31 cellular contexts compared by ENCODE assay signal in genomic region chr1:76993036-76993435, GRCh38.
"Had no signal": no experiment of that assay in that cellular context is flagged by ENCODE, and none has a peak within 500 bp of the region (broad histone marks: within the 10 kb centered on the region; RNA-seq: fewer than 3 reads in every experiment).

No MANE protein-coding gene starts in this region.

- H3K27ac Mint-ChIP-seq: naive thymus-derived CD4-positive, alpha-beta T cell; natural killer cell; progenitor cell of endocrine pancreas; stimulated activated memory B cell treated with anti-CD40 and anti-IgM and Interleukin-4, amounts not matched to agents 10 μg/mL and 1 μg/mL and 100 μg/mL, for 72 hours; type B pancreatic cell had no signal

- H3K79me2 ChIP-seq: parathyroid adenoma had no signal

- H3K9me3 Mint-ChIP-seq: nephron; stimulated activated memory B cell treated with anti-CD40 and anti-IgM and Interleukin-4, amounts not matched to agents 10 μg/mL and 1 μg/mL and 100 μg/mL, for 72 hours; stimulated activated naive CD8-positive, alpha-beta T cell treated with anti-CD3 and anti-CD28 coated beads, Interleukin-15, amount 100 ng/mL, for 72 hours had no signal

- H3K27me3 ChIP-seq: ovary, spleen, suprapubic skin, testis, tibial artery, transverse colon, upper lobe of right lung, uterus had no signal

- ATAC-seq: naive thymus-derived CD4-positive, alpha-beta T cell; natural killer cell; psoas muscle; right cardiac atrium; sciatic nerve; stimulated activated memory B cell treated with anti-CD40 and anti-IgM and Interleukin-4, amounts not matched to agents 10 μg/mL and 1 μg/mL and 100 μg/mL, for 72 hours; stimulated activated naive CD8-positive, alpha-beta T cell treated with anti-CD3 and anti-CD28 coated beads, Interleukin-15, amount 100 ng/mL, for 72 hours; stimulated activated naive CD8-positive, alpha-beta T cell treated with anti-CD3 and anti-CD28 coated beads, Interleukin-15, Interleukin-2, amounts not matched to agents 100 U/mL and 50 U/mL, for 24 hours; upper lobe of right lung had no signal

- H3K36me3 ChIP-seq: ovary, spleen, suprapubic skin, tibial artery, transverse colon, upper lobe of right lung, uterus had no signal

- H3K9ac ChIP-seq: parathyroid adenoma had no signal

- DNase-seq: naive thymus-derived CD4-positive, alpha-beta T cell; natural killer cell; occipital lobe; ovary; posterior cingulate gyrus; psoas muscle; right cardiac atrium; spleen; stimulated activated CD4-positive, alpha-beta T cell treated with anti-CD3 and anti-CD28 coated beads, Interleukin-12 subunit alpha, Interleukin-12 subunit beta, amount 100 ng/mL, for 4 hours; stimulated activated CD4-positive, alpha-beta T cell treated with anti-CD3 and anti-CD28 coated beads, Interleukin-1b, Interleukin-23, amount 100 ng/mL, for 48 hours; stimulated activated CD4-positive, alpha-beta T cell treated with anti-CD3 and anti-CD28 coated beads, Interleukin-4, amount 100 ng/mL, for 1 hour; stimulated activated CD4-positive, alpha-beta T cell treated with anti-CD3 and anti-CD28 coated beads, Interleukin-4, amount 100 ng/mL, for 4 hours; stimulated activated CD8-positive, alpha-beta memory T cell treated with anti-CD3 and anti-CD28 coated beads, Interleukin-4, amount 100 ng/mL, for 48 hours; stimulated activated naive CD4-positive, alpha-beta T cell; stimulated activated naive CD8-positive, alpha-beta T cell treated with anti-CD3 and anti-CD28 coated beads, Interleukin-15, amount 100 ng/mL, for 72 hours; stimulated activated naive CD8-positive, alpha-beta T cell treated with anti-CD3 and anti-CD28 coated beads, Interleukin-15, Interleukin-2, amounts not matched to agents 100 U/mL and 50 U/mL, for 24 hours; substantia nigra; testis; tibial artery; transverse colon; upper lobe of right lung; uterus had no signal

- H3K4me3 ChIP-seq: ovary, psoas muscle, skin epidermis, smooth muscle cell, spleen, suprapubic skin, testis, tibial artery, transverse colon, upper lobe of right lung, uterus had no signal

- H3K27ac ChIP-seq: ovary, parathyroid adenoma, psoas muscle, skin epidermis, spleen, suprapubic skin, testis, tibial artery, transverse colon, upper lobe of right lung, uterus had no signal

- H3K4me1 ChIP-seq: parathyroid adenoma, psoas muscle, spleen, suprapubic skin, testis, transverse colon, upper lobe of right lung, uterus had no signal

- H3K4me2 ChIP-seq: smooth muscle cell had no signal

- H2AFZ ChIP-seq: parathyroid adenoma had no signal

- H3K4me1 Mint-ChIP-seq: naive thymus-derived CD4-positive, alpha-beta T cell; natural killer cell; stimulated activated memory B cell treated with anti-CD40 and anti-IgM and Interleukin-4, amounts not matched to agents 10 μg/mL and 1 μg/mL and 100 μg/mL, for 72 hours; stimulated activated naive CD8-positive, alpha-beta T cell treated with anti-CD3 and anti-CD28 coated beads, Interleukin-15, amount 100 ng/mL, for 72 hours had no signal

- H3K4me3 Mint-ChIP-seq: naive thymus-derived CD4-positive, alpha-beta T cell; natural killer cell; nephron; stimulated activated memory B cell treated with anti-CD40 and anti-IgM and Interleukin-4, amounts not matched to agents 10 μg/mL and 1 μg/mL and 100 μg/mL, for 72 hours; stimulated activated naive CD8-positive, alpha-beta T cell treated with anti-CD3 and anti-CD28 coated beads, Interleukin-15, amount 100 ng/mL, for 72 hours; type B pancreatic cell had no signal

- H3K9me3 ChIP-seq: ovary, psoas muscle, spleen, suprapubic skin, testis, tibial artery, transverse colon, upper lobe of right lung, uterus had no signal

- H3K27me3 Mint-ChIP-seq: progenitor cell of endocrine pancreas; stimulated activated memory B cell treated with anti-CD40 and anti-IgM and Interleukin-4, amounts not matched to agents 10 μg/mL and 1 μg/mL and 100 μg/mL, for 72 hours; stimulated activated naive CD8-positive, alpha-beta T cell treated with anti-CD3 and anti-CD28 coated beads, Interleukin-15, amount 100 ng/mL, for 72 hours had no signal

- H3K36me3 Mint-ChIP-seq: naive thymus-derived CD4-positive, alpha-beta T cell; natural killer cell; stimulated activated memory B cell treated with anti-CD40 and anti-IgM and Interleukin-4, amounts not matched to agents 10 μg/mL and 1 μg/mL and 100 μg/mL, for 72 hours; type B pancreatic cell had no signal
